ENCODE assay signal across 1 cellular context in the genomic region with DNA sequence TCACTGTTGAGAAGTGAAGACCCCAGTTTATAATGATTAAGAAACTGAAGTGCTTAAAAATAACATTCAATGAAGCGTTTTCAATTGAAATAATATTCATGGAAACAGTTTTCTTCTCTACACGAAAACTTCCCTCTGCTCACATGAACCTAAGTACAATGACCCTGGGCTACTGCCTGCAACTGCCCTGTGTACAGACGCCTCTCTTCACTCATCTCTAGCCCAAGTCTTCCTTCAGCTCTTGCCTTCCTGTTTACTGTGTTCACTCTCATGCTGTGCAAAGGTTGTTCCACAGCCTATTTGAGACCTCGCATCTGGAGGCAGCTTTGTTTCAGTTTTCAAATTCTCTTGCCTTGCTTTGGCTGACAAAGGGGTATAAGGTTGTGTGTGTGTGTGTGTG.
TF ChIP-seq lines count a peak whose summit lies in the region.

No MANE protein-coding gene starts in this region.

TF ChIP-seq in H1, 55 proteins besides CTCF, POLR2A, EP300 and RAD21 (continued from another document):
- TF ChIP-seq, protein P1, sequence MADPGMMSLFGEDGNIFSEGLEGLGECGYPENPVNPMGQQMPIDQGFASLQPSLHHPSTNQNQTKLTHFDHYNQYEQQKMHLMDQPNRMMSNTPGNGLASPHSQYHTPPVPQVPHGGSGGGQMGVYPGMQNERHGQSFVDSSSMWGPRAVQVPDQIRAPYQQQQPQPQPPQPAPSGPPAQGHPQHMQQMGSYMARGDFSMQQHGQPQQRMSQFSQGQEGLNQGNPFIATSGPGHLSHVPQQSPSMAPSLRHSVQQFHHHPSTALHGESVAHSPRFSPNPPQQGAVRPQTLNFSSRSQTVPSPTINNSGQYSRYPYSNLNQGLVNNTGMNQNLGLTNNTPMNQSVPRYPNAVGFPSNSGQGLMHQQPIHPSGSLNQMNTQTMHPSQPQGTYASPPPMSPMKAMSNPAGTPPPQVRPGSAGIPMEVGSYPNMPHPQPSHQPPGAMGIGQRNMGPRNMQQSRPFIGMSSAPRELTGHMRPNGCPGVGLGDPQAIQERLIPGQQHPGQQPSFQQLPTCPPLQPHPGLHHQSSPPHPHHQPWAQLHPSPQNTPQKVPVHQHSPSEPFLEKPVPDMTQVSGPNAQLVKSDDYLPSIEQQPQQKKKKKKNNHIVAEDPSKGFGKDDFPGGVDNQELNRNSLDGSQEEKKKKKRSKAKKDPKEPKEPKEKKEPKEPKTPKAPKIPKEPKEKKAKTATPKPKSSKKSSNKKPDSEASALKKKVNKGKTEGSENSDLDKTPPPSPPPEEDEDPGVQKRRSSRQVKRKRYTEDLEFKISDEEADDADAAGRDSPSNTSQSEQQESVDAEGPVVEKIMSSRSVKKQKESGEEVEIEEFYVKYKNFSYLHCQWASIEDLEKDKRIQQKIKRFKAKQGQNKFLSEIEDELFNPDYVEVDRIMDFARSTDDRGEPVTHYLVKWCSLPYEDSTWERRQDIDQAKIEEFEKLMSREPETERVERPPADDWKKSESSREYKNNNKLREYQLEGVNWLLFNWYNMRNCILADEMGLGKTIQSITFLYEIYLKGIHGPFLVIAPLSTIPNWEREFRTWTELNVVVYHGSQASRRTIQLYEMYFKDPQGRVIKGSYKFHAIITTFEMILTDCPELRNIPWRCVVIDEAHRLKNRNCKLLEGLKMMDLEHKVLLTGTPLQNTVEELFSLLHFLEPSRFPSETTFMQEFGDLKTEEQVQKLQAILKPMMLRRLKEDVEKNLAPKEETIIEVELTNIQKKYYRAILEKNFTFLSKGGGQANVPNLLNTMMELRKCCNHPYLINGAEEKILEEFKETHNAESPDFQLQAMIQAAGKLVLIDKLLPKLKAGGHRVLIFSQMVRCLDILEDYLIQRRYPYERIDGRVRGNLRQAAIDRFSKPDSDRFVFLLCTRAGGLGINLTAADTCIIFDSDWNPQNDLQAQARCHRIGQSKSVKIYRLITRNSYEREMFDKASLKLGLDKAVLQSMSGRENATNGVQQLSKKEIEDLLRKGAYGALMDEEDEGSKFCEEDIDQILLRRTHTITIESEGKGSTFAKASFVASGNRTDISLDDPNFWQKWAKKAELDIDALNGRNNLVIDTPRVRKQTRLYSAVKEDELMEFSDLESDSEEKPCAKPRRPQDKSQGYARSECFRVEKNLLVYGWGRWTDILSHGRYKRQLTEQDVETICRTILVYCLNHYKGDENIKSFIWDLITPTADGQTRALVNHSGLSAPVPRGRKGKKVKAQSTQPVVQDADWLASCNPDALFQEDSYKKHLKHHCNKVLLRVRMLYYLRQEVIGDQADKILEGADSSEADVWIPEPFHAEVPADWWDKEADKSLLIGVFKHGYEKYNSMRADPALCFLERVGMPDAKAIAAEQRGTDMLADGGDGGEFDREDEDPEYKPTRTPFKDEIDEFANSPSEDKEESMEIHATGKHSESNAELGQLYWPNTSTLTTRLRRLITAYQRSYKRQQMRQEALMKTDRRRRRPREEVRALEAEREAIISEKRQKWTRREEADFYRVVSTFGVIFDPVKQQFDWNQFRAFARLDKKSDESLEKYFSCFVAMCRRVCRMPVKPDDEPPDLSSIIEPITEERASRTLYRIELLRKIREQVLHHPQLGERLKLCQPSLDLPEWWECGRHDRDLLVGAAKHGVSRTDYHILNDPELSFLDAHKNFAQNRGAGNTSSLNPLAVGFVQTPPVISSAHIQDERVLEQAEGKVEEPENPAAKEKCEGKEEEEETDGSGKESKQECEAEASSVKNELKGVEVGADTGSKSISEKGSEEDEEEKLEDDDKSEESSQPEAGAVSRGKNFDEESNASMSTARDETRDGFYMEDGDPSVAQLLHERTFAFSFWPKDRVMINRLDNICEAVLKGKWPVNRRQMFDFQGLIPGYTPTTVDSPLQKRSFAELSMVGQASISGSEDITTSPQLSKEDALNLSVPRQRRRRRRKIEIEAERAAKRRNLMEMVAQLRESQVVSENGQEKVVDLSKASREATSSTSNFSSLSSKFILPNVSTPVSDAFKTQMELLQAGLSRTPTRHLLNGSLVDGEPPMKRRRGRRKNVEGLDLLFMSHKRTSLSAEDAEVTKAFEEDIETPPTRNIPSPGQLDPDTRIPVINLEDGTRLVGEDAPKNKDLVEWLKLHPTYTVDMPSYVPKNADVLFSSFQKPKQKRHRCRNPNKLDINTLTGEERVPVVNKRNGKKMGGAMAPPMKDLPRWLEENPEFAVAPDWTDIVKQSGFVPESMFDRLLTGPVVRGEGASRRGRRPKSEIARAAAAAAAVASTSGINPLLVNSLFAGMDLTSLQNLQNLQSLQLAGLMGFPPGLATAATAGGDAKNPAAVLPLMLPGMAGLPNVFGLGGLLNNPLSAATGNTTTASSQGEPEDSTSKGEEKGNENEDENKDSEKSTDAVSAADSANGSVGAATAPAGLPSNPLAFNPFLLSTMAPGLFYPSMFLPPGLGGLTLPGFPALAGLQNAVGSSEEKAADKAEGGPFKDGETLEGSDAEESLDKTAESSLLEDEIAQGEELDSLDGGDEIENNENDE (IDR thresholded peaks at IDR 0.05; ENCODE audit: insufficient replicate concordance, low read length), result no peak
- TF ChIP-seq ZNF274 (IDR thresholded peaks at IDR 0.05; ENCODE audit: borderline replicate concordance, extremely low read depth, low read length) (no peak), CREB1 (IDR thresholded peaks at IDR 0.05) (no peak), JUND (IDR thresholded peaks at IDR 0.05; ENCODE audit: low read length) (no peak)
